ENCODE assay signal across 35 cellular contexts in the genomic region with DNA sequence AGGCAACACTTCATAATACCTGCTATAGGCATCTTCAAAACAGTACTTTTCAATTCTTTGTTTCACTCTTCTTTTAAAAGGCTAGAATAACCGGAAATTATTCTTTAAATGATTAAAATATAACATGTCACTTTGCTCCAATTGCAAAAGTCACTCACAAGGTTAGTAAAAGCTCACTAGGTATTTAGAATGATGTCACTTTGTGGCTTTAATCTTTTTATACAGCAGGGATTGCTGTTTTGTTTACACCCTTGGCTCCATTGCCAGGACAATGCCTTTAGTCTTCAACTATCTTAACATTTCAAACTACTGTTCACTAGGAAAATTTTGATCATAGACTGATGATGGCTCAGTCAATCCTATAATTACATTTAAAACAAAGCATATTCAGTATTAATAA.
DNase-seq lines count a peak whose midpoint lies in the region; ATAC-seq, FAIRE-seq and TF ChIP-seq lines count a peak whose summit lies in the region.
"Had no signal": no experiment of that assay in that cellular context is flagged by ENCODE, and none has a peak within 500 bp of the region (broad histone marks: within the 10 kb centered on the region; RNA-seq: fewer than 3 reads in every experiment).

No MANE protein-coding gene starts in this region.

- H3K27me3 ChIP-seq in brain microvascular endothelial cell (replicated peaks) (no peaks in the 10 kb centered on the region), right cardiac atrium (ENCODE audit: control insufficient read depth, insufficient read depth) (no peaks in the 10 kb centered on the region)
- H3K27me3 ChIP-seq: adrenal gland, breast epithelium, right atrium auricular region, spleen had no signal

- TF ChIP-seq CTCF in brain microvascular endothelial cell (IDR thresholded peaks at IDR 0.05; ENCODE audit: low read depth, low read length, missing control alignments) = no peak

- H3K27ac ChIP-seq in brain microvascular endothelial cell (no peak overlapping the region), right cardiac atrium (ENCODE audit: low read length) (no peak overlapping the region)
- H3K27ac ChIP-seq: A549, adrenal gland, breast epithelium, KMS-11, parathyroid adenoma, right atrium auricular region, spleen, thoracic aorta had no signal

- H3K9me3 ChIP-seq in right cardiac atrium (ENCODE audit: control insufficient read depth, low read length) = no peaks in the 10 kb centered on the region
- H3K9me3 ChIP-seq: A549, breast epithelium, right atrium auricular region, spleen, thoracic aorta had no signal

- H3K36me3 Mint-ChIP-seq in stimulated activated effector memory CD8-positive, alpha-beta T cell treated with anti-CD3 and anti-CD28 coated beads, Interleukin-12 subunit alpha, Interleukin-12 subunit beta, amount 100 ng/mL, for 72 hours = no peaks in the 10 kb centered on the region
- H3K36me3 Mint-ChIP-seq in activated T-helper 17 cell treated with anti-CD3 and anti-CD28 coated beads, Interleukin-2, amount 50 U/mL, for 72 hours (ENCODE audit: low read depth) = no peaks in the 10 kb centered on the region

- DNase-seq in left ventricle myocardium superior (no peak), Right ventricle myocardium inferior (ENCODE audit: missing footprints) (no peak), brain microvascular endothelial cell (peak; percentile 5), right cardiac atrium (no peak)
- DNase-seq in stimulated activated effector memory CD8-positive, alpha-beta T cell treated with anti-CD3 and anti-CD28 coated beads, Interleukin-12 subunit alpha, Interleukin-12 subunit beta, amount 100 ng/mL, for 72 hours (ENCODE audit: low spot score in 2 of 2) = no peak
- DNase-seq: activated CD4-positive, alpha-beta T cell treated with anti-CD3 and anti-CD28 coated beads, Interleukin-2, amount 50 U/mL, for 48 hours; activated CD4-positive, CD25-positive, alpha-beta regulatory T cell treated with anti-CD3 and anti-CD28 coated beads, Interleukin-2, amount 50 U/mL, for 72 hours; activated naive CD4-positive, alpha-beta T cell treated with anti-CD3 and anti-CD28 coated beads for 36 hours; adrenal gland; CD4-positive, CD25-positive, alpha-beta regulatory T cell; cortex of kidney; foreskin fibroblast; GOT3; head of caudate nucleus; HFFc6; mammary epithelial cell; NCI-H1417 treated with DMSO at 0.1 percent for 48 hours; NCI-H2107; NCI-H345; NCI-H69; SHP77 treated with DMSO at 0.1 percent for 48 hours; spleen; stimulated activated CD8-positive, alpha-beta memory T cell treated with anti-CD3 and anti-CD28 coated beads, Interleukin-4, amount 100 ng/mL, for 48 hours; stimulated activated naive CD8-positive, alpha-beta T cell treated with anti-CD3 and anti-CD28 coated beads, Interleukin-15, amount 100 ng/mL, for 72 hours had no signal

- no peaks in the 10 kb centered on the region for H3K4me1 ChIP-seq in right cardiac atrium (ENCODE audit: control insufficient read depth, insufficient read depth, low read length)
- H3K4me1 ChIP-seq: breast epithelium, parathyroid adenoma had no signal

- no peak overlapping the region for H3K4me3 ChIP-seq in brain microvascular endothelial cell (ENCODE audit: low read depth, low read length)
- H3K4me3 ChIP-seq in right cardiac atrium (ENCODE audit: low read length) = no peak overlapping the region
- H3K4me3 ChIP-seq: A549, adrenal gland, breast epithelium, right atrium auricular region, spleen, thoracic aorta had no signal

- WGBS in right cardiac atrium = 75% methylated on average over 1 of the region's 1 CpG

- no peak overlapping the region for H3K4me3 Mint-ChIP-seq in stimulated activated effector memory CD8-positive, alpha-beta T cell treated with anti-CD3 and anti-CD28 coated beads, Interleukin-12 subunit alpha, Interleukin-12 subunit beta, amount 100 ng/mL, for 72 hours
- no peak overlapping the region for H3K4me3 Mint-ChIP-seq in activated T-helper 17 cell treated with anti-CD3 and anti-CD28 coated beads, Interleukin-2, amount 50 U/mL, for 72 hours
- H3K4me3 Mint-ChIP-seq: activated naive CD4-positive, alpha-beta T cell treated with anti-CD3 and anti-CD28 coated beads for 36 hours; CD4-positive, CD25-positive, alpha-beta regulatory T cell; HFFc6; stimulated activated naive CD8-positive, alpha-beta T cell treated with anti-CD3 and anti-CD28 coated beads, Interleukin-15, amount 100 ng/mL, for 72 hours had no signal

- intact Hi-C loops in left ventricle myocardium superior (cut with micrococcal nuclease) (no loop called here), Right ventricle myocardium inferior (cut with DNase I) (no loop called here), right cardiac atrium (cut with DNase I) (no loop called here)

- in situ Hi-C loops in brain microvascular endothelial cell (cut with HindIII; ENCODE audit: low pct_ligation_motif_present, low sequenced_read_pairs) = no loop called here

- H3K36me3 ChIP-seq in brain microvascular endothelial cell (replicated peaks) = no peaks in the 10 kb centered on the region
- H3K36me3 ChIP-seq: adrenal gland, breast epithelium, right atrium auricular region, thoracic aorta had no signal

- H3K9me3 Mint-ChIP-seq in stimulated activated effector memory CD8-positive, alpha-beta T cell treated with anti-CD3 and anti-CD28 coated beads, Interleukin-12 subunit alpha, Interleukin-12 subunit beta, amount 100 ng/mL, for 72 hours = no peaks in the 10 kb centered on the region
- H3K9me3 Mint-ChIP-seq in activated T-helper 17 cell treated with anti-CD3 and anti-CD28 coated beads, Interleukin-2, amount 50 U/mL, for 72 hours = no peaks in the 10 kb centered on the region
- H3K9me3 Mint-ChIP-seq: activated naive CD4-positive, alpha-beta T cell treated with anti-CD3 and anti-CD28 coated beads for 36 hours; HFFc6 had no signal

- peak; percentile 62 for FAIRE-seq in islet of Langerhans (lab: Jason Lieb, UNC)
- FAIRE-seq: A549, urothelium cell line had no signal

- H3K4me1 Mint-ChIP-seq in stimulated activated effector memory CD8-positive, alpha-beta T cell treated with anti-CD3 and anti-CD28 coated beads, Interleukin-12 subunit alpha, Interleukin-12 subunit beta, amount 100 ng/mL, for 72 hours = peaks cover 32% of the 10 kb centered on the region
- peaks cover 11% of the 10 kb centered on the region for H3K4me1 Mint-ChIP-seq in activated T-helper 17 cell treated with anti-CD3 and anti-CD28 coated beads, Interleukin-2, amount 50 U/mL, for 72 hours

- no peaks in the 10 kb centered on the region for H3K27me3 Mint-ChIP-seq in activated T-helper 17 cell treated with anti-CD3 and anti-CD28 coated beads, Interleukin-2, amount 50 U/mL, for 72 hours
- H3K27me3 Mint-ChIP-seq: CD4-positive, CD25-positive, alpha-beta regulatory T cell; stimulated activated naive CD8-positive, alpha-beta T cell treated with anti-CD3 and anti-CD28 coated beads, Interleukin-15, amount 100 ng/mL, for 72 hours had no signal

- no peak overlapping the region for H3K27ac Mint-ChIP-seq in stimulated activated effector memory CD8-positive, alpha-beta T cell treated with anti-CD3 and anti-CD28 coated beads, Interleukin-12 subunit alpha, Interleukin-12 subunit beta, amount 100 ng/mL, for 72 hours
- no peak overlapping the region for H3K27ac Mint-ChIP-seq in activated T-helper 17 cell treated with anti-CD3 and anti-CD28 coated beads, Interleukin-2, amount 50 U/mL, for 72 hours
- H3K27ac Mint-ChIP-seq: activated naive CD4-positive, alpha-beta T cell treated with anti-CD3 and anti-CD28 coated beads for 36 hours; HFFc6; stimulated activated naive CD8-positive, alpha-beta T cell treated with anti-CD3 and anti-CD28 coated beads, Interleukin-15, amount 100 ng/mL, for 72 hours had no signal

- ATAC-seq in left ventricle myocardium superior = peak; percentile 27
- no peak for ATAC-seq in Right ventricle myocardium inferior
- ATAC-seq in stimulated activated effector memory CD8-positive, alpha-beta T cell treated with anti-CD3 and anti-CD28 coated beads, Interleukin-12 subunit alpha, Interleukin-12 subunit beta, amount 100 ng/mL, for 72 hours = peak; percentile 52
- ATAC-seq in HG03354 (IDR thresholded peaks at IDR 0.05; ENCODE audit: poor library complexity, severe bottlenecking, unreplicated experiment) = no peak
- no peak for ATAC-seq in right cardiac atrium
- no peak for ATAC-seq in activated T-helper 17 cell treated with anti-CD3 and anti-CD28 coated beads, Interleukin-2, amount 50 U/mL, for 72 hours (replicated peaks)
- ATAC-seq: A549; Panc1; stimulated activated naive CD8-positive, alpha-beta T cell treated with anti-CD3 and anti-CD28 coated beads, Interleukin-15, amount 100 ng/mL, for 72 hours had no signal

Comparison
In these comparisons a context has a peak if more than half of its experiments do, and no peak if none do; other contexts are left out.
1. ATAC-seq: peak in left ventricle myocardium superior (single experiment) and stimulated activated effector memory CD8-positive, alpha-beta T cell treated with anti-CD3 and anti-CD28 coated beads, Interleukin-12 subunit alpha, Interleukin-12 subunit beta, amount 100 ng/mL, for 72 hours (single experiment); none in Right ventricle myocardium inferior (single experiment), HG03354 (single experiment), right cardiac atrium (0 of 2) and activated T-helper 17 cell treated with anti-CD3 and anti-CD28 coated beads, Interleukin-2, amount 50 U/mL, for 72 hours (single experiment).